18 cellular contexts compared by ENCODE assay signal in genomic region chr12:53172352-53172751, GRCh38. TPM values are rescaled to one million over a fixed set of nuclear protein-coding genes. Genes with fewer than 3 reads are reported as not detected.
DNase-seq lines count a peak whose midpoint lies in the region; ATAC-seq and TF ChIP-seq lines count a peak whose summit lies in the region.
"Had no signal": no experiment of that assay in that cellular context is flagged by ENCODE, and none has a peak within 500 bp of the region (broad histone marks: within the 10 kb centered on the region; RNA-seq: fewer than 3 reads in every experiment).

No MANE protein-coding gene starts in this region.

- H3K9me3 ChIP-seq in BE2C (no peaks in the 10 kb centered on the region; the same call in 1 of the 2 replicates), colonic mucosa (no peaks in the 10 kb centered on the region), right atrium auricular region (no peaks in the 10 kb centered on the region)
- H3K9me3 ChIP-seq: adrenal gland, spleen had no signal

- no peak overlapping the region for H3K27ac Mint-ChIP-seq in osteocyte (ENCODE audit: unreplicated experiment)
- H3K27ac Mint-ChIP-seq: CD4-positive, CD25-positive, alpha-beta regulatory T cell; T-helper 1 cell treated with Interleukin-12 subunit alpha and Interleukin-12 subunit beta and Interleukin-4 antibody, amounts not matched to agents 30 μg/mL and 1 μg/mL, for 36 hours had no signal

- H3K9me3 Mint-ChIP-seq in osteocyte (ENCODE audit: unreplicated experiment): no peaks in the 10 kb centered on the region
- H3K9me3 Mint-ChIP-seq: CD4-positive, CD25-positive, alpha-beta regulatory T cell; neural progenitor cell; T-helper 1 cell treated with Interleukin-12 subunit alpha and Interleukin-12 subunit beta and Interleukin-4 antibody, amounts not matched to agents 30 μg/mL and 1 μg/mL, for 36 hours had no signal

- no peak overlapping the region for H3K4me3 Mint-ChIP-seq in osteocyte (ENCODE audit: unreplicated experiment)
- H3K4me3 Mint-ChIP-seq: CD4-positive, CD25-positive, alpha-beta regulatory T cell; neural progenitor cell; T-helper 1 cell treated with Interleukin-12 subunit alpha and Interleukin-12 subunit beta and Interleukin-4 antibody, amounts not matched to agents 30 μg/mL and 1 μg/mL, for 36 hours had no signal

- H3K4me1 ChIP-seq in BE2C (peaks cover 26% of the 10 kb centered on the region), colonic mucosa (peaks cover 5% of the 10 kb centered on the region), right atrium auricular region (peaks cover 0 to 7% of the 10 kb centered on the region in 2 donors)

- no peak overlapping the region for H3K9ac ChIP-seq in colonic mucosa (ENCODE audit: low read depth in 2 of 2, low read length in 2 of 2)
- H3K9ac ChIP-seq: neural progenitor cell had no signal

- peaks cover 20% of the 10 kb centered on the region for H3K4me1 Mint-ChIP-seq in osteocyte (ENCODE audit: unreplicated experiment)

- H3K36me3 ChIP-seq in BE2C (no peaks in the 10 kb centered on the region), colonic mucosa (no peaks in the 10 kb centered on the region), right atrium auricular region (no peaks in the 10 kb centered on the region)
- H3K36me3 ChIP-seq: neural progenitor cell had no signal

- H3K27me3 Mint-ChIP-seq in osteocyte (ENCODE audit: unreplicated experiment): no peaks in the 10 kb centered on the region
- H3K27me3 Mint-ChIP-seq: CD4-positive, CD25-positive, alpha-beta regulatory T cell had no signal

- no peak for ATAC-seq in HG02885 (IDR thresholded peaks at IDR 0.05; ENCODE audit: poor library complexity, unreplicated experiment)
- no peak for ATAC-seq in GM21576 (IDR thresholded peaks at IDR 0.05; ENCODE audit: unreplicated experiment)

- peak; percentile 44 for DNase-seq in BE2C
- DNase-seq in M059J (ENCODE audit: low read depth): peak; percentile 55
- DNase-seq in colonic mucosa: peak; percentile 5
- DNase-seq in osteocyte (ENCODE audit: extremely low spot score, unreplicated experiment): peak; percentile 76
- DNase-seq in right atrium auricular region (ENCODE audit: low spot score): no peak
- no peak for DNase-seq in activated gamma-delta T cell (lab: John Stamatoyannopoulos, UW)
- DNase-seq: activated CD4-positive, alpha-beta T cell treated with anti-CD3 and anti-CD28 coated beads for 48 hours; CD4-positive, CD25-positive, alpha-beta regulatory T cell; NCI-H2081; spleen had no signal

- intact Hi-C loops in colonic mucosa (cut with DNase I): no loop called here

- H3K36me3 Mint-ChIP-seq in osteocyte (ENCODE audit: unreplicated experiment): peaks cover 21% of the 10 kb centered on the region

- no peak overlapping the region for H3K4me3 ChIP-seq in BE2C (ENCODE audit: low read depth, low read length)
- no peak overlapping the region for H3K4me3 ChIP-seq in colonic mucosa
- H3K4me3 ChIP-seq in right atrium auricular region: no peak overlapping the region
- H3K4me3 ChIP-seq: adrenal gland, neural progenitor cell, spleen had no signal

- H3K27me3 ChIP-seq in BE2C: no peaks in the 10 kb centered on the region
- H3K27me3 ChIP-seq in colonic mucosa: no peaks in the 10 kb centered on the region
- no peaks in the 10 kb centered on the region for H3K27me3 ChIP-seq in right atrium auricular region
- H3K27me3 ChIP-seq: adrenal gland, spleen had no signal

- TF ChIP-seq CTCF in BE2C (IDR thresholded peaks at IDR 0.05; ENCODE audit: low read depth, low read length): no peak
- TF ChIP-seq CTCF in colonic mucosa (IDR thresholded peaks at IDR 0.05): no peak
- no peak for TF ChIP-seq CTCF in osteocyte (IDR thresholded peaks at IDR 0.05)
- TF ChIP-seq CTCF in right atrium auricular region (IDR thresholded peaks at IDR 0.05): no peak

- no peak overlapping the region for H3K27ac ChIP-seq in colonic mucosa
- no peak overlapping the region for H3K27ac ChIP-seq in right atrium auricular region
- H3K27ac ChIP-seq: adrenal gland, neural progenitor cell, spleen had no signal

RNA-seq across cellular contexts. Expression of gene ZNF740, which starts 8.2 kb away (rescaled TPM):
- 35.0 TPM for polyA plus RNA-seq in BE2C (2012; ENCODE audit: insufficient read depth, insufficient read length, low read depth)
- total RNA-seq in M059J (2014; rRNA removed; shearing (Covaris generic)): 9.5 and 11.7 TPM in 2 replicates
- total RNA-seq in colonic mucosa: 10 to 100 TPM; 27.5 to 32.3 TPM
- total RNA-seq in osteocyte: 39.6 and 55.4 TPM in 2 replicates
- total RNA-seq in right atrium auricular region: 1 to 10 TPM; 5.9 to 7.4 TPM

RNA-seq across cellular contexts. Expression of gene CSAD, which starts 8.4 kb away (rescaled TPM):
- 12.2 TPM for polyA plus RNA-seq in BE2C (2012; ENCODE audit: insufficient read depth, insufficient read length, low read depth)
- 0.89 and 2.6 TPM in 2 replicates for total RNA-seq in M059J (2014; rRNA removed; shearing (Covaris generic))
- total RNA-seq in colonic mucosa (10 to 100 TPM in 1 of 2 donors, 1 to 10 TPM in 1; 9.1 to 20.4 TPM), osteocyte (45.0 and 47.0 TPM in 2 replicates), right atrium auricular region (1 to 10 TPM; 3.4 to 4.9 TPM)

RNA-seq across cellular contexts. Expression of gene ITGB7, which starts 34.7 kb away (rescaled TPM):
- polyA plus RNA-seq in BE2C (2012; ENCODE audit: insufficient read depth, insufficient read length, low read depth): not detected
- not detected in 2 replicates for total RNA-seq in M059J (2014; rRNA removed; shearing (Covaris generic))
- total RNA-seq in colonic mucosa (1 to 10 TPM; 5.3 to 8.8 TPM), osteocyte (0.83 TPM in 1 of 2 replicates, not detected in the other), right atrium auricular region (under 1 TPM in 1 of 2 donors, not detected in 1; 0.47 TPM)
- total RNA-seq: dermis microvascular lymphatic vessel endothelial cell, HT1080, lung microvascular endothelial cell had no signal

RNA-seq across cellular contexts. Expression of gene RARG, which starts 59.7 kb away (rescaled TPM):
- polyA plus RNA-seq in BE2C (2012; ENCODE audit: insufficient read depth, insufficient read length, low read depth): 20.2 TPM
- total RNA-seq in M059J (2014; rRNA removed; shearing (Covaris generic)): 16.7 and 22.1 TPM in 2 replicates
- total RNA-seq in colonic mucosa: 10 to 100 TPM; 11.4 to 21.5 TPM
- 31.6 and 34.9 TPM in 2 replicates for total RNA-seq in osteocyte
- 10 to 100 TPM; 14.8 to 15.0 TPM for total RNA-seq in right atrium auricular region

Comparison
In these comparisons a context has a peak if more than half of its experiments do, and no peak if none do; other contexts are left out.
1. DNase-seq: peak in BE2C (single experiment), M059J (single experiment), colonic mucosa (single experiment) and osteocyte (single experiment); none in right atrium auricular region (single experiment) and activated gamma-delta T cell (single experiment).